Comparison of ENCODE assay signal across 8 cellular contexts in the genomic region with DNA sequence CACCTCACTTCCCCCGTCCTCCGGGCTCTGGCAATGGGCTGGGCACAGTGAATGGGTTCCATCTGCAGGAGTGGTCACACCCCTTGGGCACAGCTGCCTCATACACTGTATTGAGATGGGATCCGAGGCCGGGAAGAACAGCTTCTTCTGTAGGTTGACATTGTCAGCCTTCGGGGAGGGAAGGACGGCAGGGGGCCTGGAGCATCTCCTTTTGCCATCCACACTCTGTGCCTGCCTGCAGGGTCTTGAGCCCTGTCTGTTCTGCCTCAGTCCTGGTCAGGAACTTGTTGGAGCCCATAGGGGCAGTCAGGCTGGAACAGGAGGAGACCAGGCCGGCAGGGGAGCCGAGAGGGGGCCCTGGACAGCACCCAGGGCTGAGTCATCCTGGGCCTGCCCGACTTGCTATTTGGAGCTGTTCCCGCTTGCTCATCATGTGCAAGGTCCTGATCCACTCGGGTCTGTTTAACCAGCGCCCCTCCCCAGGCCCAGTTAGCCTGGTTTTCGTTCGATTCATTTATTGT.
A peak's percentile ranks its signal among the peaks of the same experiment; 100 is the strongest.
DNase-seq lines count a peak whose midpoint lies in the region; TF ChIP-seq lines count a peak whose summit lies in the region.

No MANE protein-coding gene starts in this region.

- peak overlapping the region in 5 of 10 experiments; percentile 1 to 60 (median 13); a peak in 4 of 20 replicates for H3K4me3 ChIP-seq in BLaER1 treated with 17β-estradiol and CSF1 and Interleukin-3, amounts not matched to agents 10 nM and 100 nM
- H3K4me3 ChIP-seq in OCI-LY7 (ENCODE audit: low read depth, low read length, poor library complexity, severe bottlenecking) (no peak overlapping the region), esophagus muscularis mucosa (no peak overlapping the region), neutrophil (ENCODE audit: low read depth in 1 of 2, low read length in 1 of 2) (peak overlapping the region in 1 of 2 experiments; percentile 49)

- TF ChIP-seq POLR2A in esophagus muscularis mucosa (IDR thresholded peaks at IDR 0.05; ENCODE audit: low read depth): no peak

- 14% methylated on average over 5 of the region's 14 CpGs for WGBS in esophagus muscularis mucosa

- no TSS peak for BruUV-seq in OCI-LY7 (replicated peaks; lab: Mats Ljungman, UMichigan)

- DNase-seq in OCI-LY7 (ENCODE audit: low spot score): no peak
- DNase-seq in esophagus muscularis mucosa (ENCODE audit: extremely low spot score): no peak
- no peak for DNase-seq in stimulated activated naive CD4-positive, alpha-beta T cell treated with Interleukin-2 at 50 U/mL for 16 hours (lab: John Stamatoyannopoulos, UW)
- no peak for DNase-seq in NCI-H2171 (lab: John Stamatoyannopoulos, UW)
- no peak for DNase-seq in DMS79 treated with DMSO at 0.1 percent for 48 hours (lab: John Stamatoyannopoulos, UW)
- no peak for DNase-seq in cerebellar nuclear complex (lab: John Stamatoyannopoulos, UW)

- POLR2A ChIA-PET in OCI-LY7 (lab: Charles Lee): interaction anchor here (0.8 to 6.8 kb wide), 8 partner anchors 12 to 32 kb away, joined by 3 to 73 read pairs (median 6); no protein-coding TSS in a partner anchor

- no peak for TF ChIP-seq CTCF in OCI-LY7 (conservative IDR thresholded peaks at IDR 0.05; ENCODE audit: low read length)
- peak in 1 of 3 experiments; percentile 3 for TF ChIP-seq CTCF in esophagus muscularis mucosa (IDR thresholded peaks at IDR 0.05)
- no peak for TF ChIP-seq CTCF in neutrophil (IDR thresholded peaks at IDR 0.05)

- peaks cover 0 to 6% (median 0%) of the 10 kb centered on the region in 11 experiments; a peak in 2 of 22 replicates for H3K36me3 ChIP-seq in BLaER1 treated with 17β-estradiol and CSF1 and Interleukin-3, amounts not matched to agents 10 nM and 100 nM
- no peaks in the 10 kb centered on the region for H3K36me3 ChIP-seq in OCI-LY7 (ENCODE audit: insufficient read depth, low read length)
- no peaks in the 10 kb centered on the region for H3K36me3 ChIP-seq in esophagus muscularis mucosa
- peaks cover 6% of the 10 kb centered on the region for H3K36me3 ChIP-seq in neutrophil

- no peaks in the 10 kb centered on the region for H3K27me3 ChIP-seq in BLaER1 treated with 17β-estradiol and CSF1 and Interleukin-3, amounts not matched to agents 10 nM and 100 nM
- no peaks in the 10 kb centered on the region for H3K27me3 ChIP-seq in esophagus muscularis mucosa
- H3K27me3 ChIP-seq in neutrophil: no peaks in the 10 kb centered on the region

- CTCF ChIA-PET in OCI-LY7 (lab: Charles Lee; ENCODE audit: unreplicated experiment): interaction anchor here (0.6 to 1.3 kb wide), 3 partner anchors 29 to 1179 kb away, joined by 3 read pairs; no protein-coding TSS in a partner anchor

- peaks cover 0 to 100% (median 12%) of the 10 kb centered on the region in 11 experiments; a peak in 14 of 22 replicates for H4K20me1 ChIP-seq in BLaER1 treated with 17β-estradiol and CSF1 and Interleukin-3, amounts not matched to agents 10 nM and 100 nM
- H4K20me1 ChIP-seq in OCI-LY7 (ENCODE audit: insufficient read depth, low read length): no peaks in the 10 kb centered on the region

- H3K9me2 ChIP-seq in OCI-LY7 (ENCODE audit: insufficient read depth, low read length): no peaks in the 10 kb centered on the region

- H3K9ac ChIP-seq in BLaER1 treated with 17β-estradiol and CSF1 and Interleukin-3, amounts not matched to agents 10 nM and 100 nM: peak overlapping the region in 9 of 11 experiments; percentile 33 to 95 (median 72); a peak in 16 of 22 replicates

- peak overlapping the region in 9 of 11 experiments; percentile 55 to 100 (median 97); a peak in 17 of 22 replicates for H3K27ac ChIP-seq in BLaER1 treated with 17β-estradiol and CSF1 and Interleukin-3, amounts not matched to agents 10 nM and 100 nM
- H3K27ac ChIP-seq in OCI-LY7 (ENCODE audit: low read depth, low read length, poor library complexity, severe bottlenecking) (peak overlapping the region; percentile 65), esophagus muscularis mucosa (replicated peaks in 1 of 4) (peak overlapping the region; percentile 96 to 99 (median 98)), neutrophil (peak overlapping the region; percentile 86)

- no peak for TF ChIP-seq EP300 in esophagus muscularis mucosa (IDR thresholded peaks at IDR 0.05)

- no peaks in the 10 kb centered on the region for H3K9me3 ChIP-seq in BLaER1 treated with 17β-estradiol and CSF1 and Interleukin-3, amounts not matched to agents 10 nM and 100 nM (replicated peaks in 1 of 11)
- H3K9me3 ChIP-seq in OCI-LY7 (ENCODE audit: low read length): no peaks in the 10 kb centered on the region
- H3K9me3 ChIP-seq in esophagus muscularis mucosa: no peaks in the 10 kb centered on the region
- no peaks in the 10 kb centered on the region for H3K9me3 ChIP-seq in neutrophil

- peaks cover 98 to 100% (median 100%) of the 10 kb centered on the region in 10 experiments for H3K4me1 ChIP-seq in BLaER1 treated with 17β-estradiol and CSF1 and Interleukin-3, amounts not matched to agents 10 nM and 100 nM
- H3K4me1 ChIP-seq in OCI-LY7 (ENCODE audit: insufficient read depth, low read length, poor library complexity, severe bottlenecking) (peaks cover 82% of the 10 kb centered on the region), esophagus muscularis mucosa (peaks cover 89 to 100% (median 100%) of the 10 kb centered on the region in 4 donors), neutrophil (ENCODE audit: control insufficient read depth in 1 of 2, insufficient read depth in 1 of 2, low read depth in 1 of 2, low read length in 1 of 2) (peaks cover 70% of the 10 kb centered on the region in 2 experiments)

- H3K4me2 ChIP-seq in BLaER1 treated with 17β-estradiol and CSF1 and Interleukin-3, amounts not matched to agents 10 nM and 100 nM: peak overlapping the region; percentile 88 to 100 (median 98)
- peak overlapping the region; percentile 74; the same call in 1 of the 2 replicates for H3K4me2 ChIP-seq in OCI-LY7 (ENCODE audit: low read length)

- intact Hi-C loops in OCI-LY7 (cut with micrococcal nuclease; ENCODE audit: unreplicated experiment) (no loop called here), esophagus muscularis mucosa (cut with DNase I) (loop anchor here (5.0 kb wide), 1 partner anchor 95 kb away; no protein-coding TSS in a partner anchor)

- H2AFZ ChIP-seq in OCI-LY7 (ENCODE audit: low read length): no peak overlapping the region

- H3K79me2 ChIP-seq in OCI-LY7 (ENCODE audit: insufficient read depth, low read depth, low read length): no peaks in the 10 kb centered on the region; the same call in 1 of the 2 replicates
